In genomic region chr5:4647955-4648354, GRCh38 we compare ENCODE assay signal across 8 cellular contexts.
"Had no signal": no experiment of that assay in that cellular context is flagged by ENCODE, and none has a peak within 500 bp of the region (broad histone marks: within the 10 kb centered on the region; RNA-seq: fewer than 3 reads in every experiment).

No MANE protein-coding gene starts in this region.

- H3K9me3 ChIP-seq: HAP-1 had no signal

- H3K4me3 Mint-ChIP-seq: HFFc6 had no signal

- DNase-seq: GM23248, GOT3, H7, HFFc6, IMR-90, KG1 had no signal

- H3K27ac Mint-ChIP-seq: HFFc6 had no signal

- FAIRE-seq: K562 had no signal

- H3K27ac ChIP-seq: GM23248 had no signal

- H3K4me1 ChIP-seq: HAP-1 had no signal

- H3K36me3 ChIP-seq: HAP-1 had no signal

- H3K4me3 ChIP-seq: GM23248, HAP-1, K562 had no signal
